Comparison of ENCODE assay signal across 1 cellular context in the genomic region with DNA sequence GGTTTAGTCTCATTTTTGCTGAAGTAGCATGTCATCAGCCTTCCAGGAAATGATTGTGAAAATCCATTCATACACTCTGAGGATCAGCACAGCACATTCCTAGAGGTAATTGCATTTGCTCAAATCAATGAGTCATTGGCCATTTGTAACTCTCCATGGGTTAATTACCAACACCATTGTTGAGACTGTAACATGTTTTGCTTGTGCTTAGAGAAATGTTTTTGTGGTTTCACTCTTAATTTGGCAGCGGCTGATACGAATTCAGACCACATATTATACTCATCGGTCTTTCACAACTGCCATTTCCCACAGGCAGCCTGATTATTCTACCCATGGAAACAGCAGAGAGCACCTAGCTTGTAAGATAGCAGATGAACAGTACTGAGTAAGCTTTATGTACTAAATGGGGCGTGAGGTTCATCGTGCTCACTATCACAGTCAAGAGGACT.
TF ChIP-seq lines count a peak whose summit lies in the region.

No MANE protein-coding gene starts in this region.

TF ChIP-seq in HEK293, 187 proteins besides CTCF, POLR2A, EP300 and RAD21 (continued from another document and continues in another):
- TF ChIP-seq, protein P1, sequence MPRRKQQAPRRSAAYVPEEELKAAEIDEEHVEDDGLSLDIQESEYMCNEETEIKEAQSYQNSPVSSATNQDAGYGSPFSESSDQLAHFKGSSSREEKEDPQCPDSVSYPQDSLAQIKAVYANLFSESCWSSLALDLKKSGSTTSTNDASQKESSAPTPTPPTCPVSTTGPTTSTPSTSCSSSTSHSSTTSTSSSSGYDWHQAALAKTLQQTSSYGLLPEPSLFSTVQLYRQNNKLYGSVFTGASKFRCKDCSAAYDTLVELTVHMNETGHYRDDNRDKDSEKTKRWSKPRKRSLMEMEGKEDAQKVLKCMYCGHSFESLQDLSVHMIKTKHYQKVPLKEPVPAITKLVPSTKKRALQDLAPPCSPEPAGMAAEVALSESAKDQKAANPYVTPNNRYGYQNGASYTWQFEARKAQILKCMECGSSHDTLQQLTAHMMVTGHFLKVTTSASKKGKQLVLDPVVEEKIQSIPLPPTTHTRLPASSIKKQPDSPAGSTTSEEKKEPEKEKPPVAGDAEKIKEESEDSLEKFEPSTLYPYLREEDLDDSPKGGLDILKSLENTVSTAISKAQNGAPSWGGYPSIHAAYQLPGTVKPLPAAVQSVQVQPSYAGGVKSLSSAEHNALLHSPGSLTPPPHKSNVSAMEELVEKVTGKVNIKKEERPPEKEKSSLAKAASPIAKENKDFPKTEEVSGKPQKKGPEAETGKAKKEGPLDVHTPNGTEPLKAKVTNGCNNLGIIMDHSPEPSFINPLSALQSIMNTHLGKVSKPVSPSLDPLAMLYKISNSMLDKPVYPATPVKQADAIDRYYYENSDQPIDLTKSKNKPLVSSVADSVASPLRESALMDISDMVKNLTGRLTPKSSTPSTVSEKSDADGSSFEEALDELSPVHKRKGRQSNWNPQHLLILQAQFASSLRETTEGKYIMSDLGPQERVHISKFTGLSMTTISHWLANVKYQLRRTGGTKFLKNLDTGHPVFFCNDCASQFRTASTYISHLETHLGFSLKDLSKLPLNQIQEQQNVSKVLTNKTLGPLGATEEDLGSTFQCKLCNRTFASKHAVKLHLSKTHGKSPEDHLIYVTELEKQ (tag by site-specific recombination; IDR thresholded peaks at IDR 0.05; ENCODE audit: borderline replicate concordance): peak; percentile 94; the same call in 1 of the 2 replicates
- TF ChIP-seq ZNF843 (tag by site-specific recombination; IDR thresholded peaks at IDR 0.05) (peak; percentile 41; the same call in 1 of the 2 replicates), ZNF76 (tag by site-specific recombination; IDR thresholded peaks at IDR 0.05; ENCODE audit: borderline replicate concordance, low read depth) (peak; percentile 57; the same call in 1 of the 2 replicates), YY1 (tag by site-specific recombination; IDR thresholded peaks at IDR 0.05) (peak; percentile 44; the same call in 1 of the 2 replicates), ZEB2 (tag by site-specific recombination; IDR thresholded peaks at IDR 0.05) (peak; percentile 85), SP7 (tag by site-specific recombination; IDR thresholded peaks at IDR 0.05) (peak; percentile 97), SCRT2 (tag by site-specific recombination; IDR thresholded peaks at IDR 0.05) (peak; percentile 44), ZNF416 (tag by site-specific recombination; IDR thresholded peaks at IDR 0.05) (no peak), ZBTB17 (tag by site-specific recombination; IDR thresholded peaks at IDR 0.05) (peak; percentile 90), ZNF610 (tag by site-specific recombination; IDR thresholded peaks at IDR 0.05; ENCODE audit: borderline replicate concordance) (peak; percentile 36; the same call in 1 of the 2 replicates), ZNF394 (tag by site-specific recombination; IDR thresholded peaks at IDR 0.05; ENCODE audit: borderline replicate concordance) (peak; percentile 83), ZNF624 (tag by site-specific recombination; IDR thresholded peaks at IDR 0.05) (no peak), ZBTB1 (tag by site-specific recombination; IDR thresholded peaks at IDR 0.05) (0 out of 2 replicates have a peak, but pooled peaks have one; percentile 54), ZFP69B (tag by site-specific recombination; IDR thresholded peaks at IDR 0.05) (peak; percentile 81), ZNF24 (tag by site-specific recombination; IDR thresholded peaks at IDR 0.05) (peak; percentile 96), SP2 (tag by site-specific recombination; IDR thresholded peaks at IDR 0.05) (peak; percentile 21; the same call in 1 of the 2 replicates), ZNF549 (tag by site-specific recombination; IDR thresholded peaks at IDR 0.05) (no peak), ZNF629 (tag by site-specific recombination; IDR thresholded peaks at IDR 0.05) (peak; percentile 95), GLIS2 (tag by site-specific recombination; IDR thresholded peaks at IDR 0.05) (no peak), ZNF335 (tag by site-specific recombination; conservative IDR thresholded peaks at IDR 0.05) (peak; percentile 42), ZNF366 (tag by site-specific recombination; conservative IDR thresholded peaks at IDR 0.05) (peak; percentile 74; the same call in 1 of the 2 replicates), ZNF660 (tag by site-specific recombination; IDR thresholded peaks at IDR 0.05) (peak; percentile 89), KLF10 (tag by site-specific recombination; IDR thresholded peaks at IDR 0.05) (peak; percentile 59), ZNF221 (tag by site-specific recombination; IDR thresholded peaks at IDR 0.05; ENCODE audit: borderline replicate concordance) (no peak), ZNF426 (tag by site-specific recombination; IDR thresholded peaks at IDR 0.05) (no peak), MYNN (tag by site-specific recombination; IDR thresholded peaks at IDR 0.05; ENCODE audit: borderline replicate concordance) (peak; percentile 83), ZNF558 (tag by site-specific recombination; IDR thresholded peaks at IDR 0.05) (peak; percentile 68; the same call in 1 of the 2 replicates), HOXD13 (CRISPR knock-in tag; IDR thresholded peaks at IDR 0.05; ENCODE audit: borderline replicate concordance) (no peak), TRIM28 (IDR thresholded peaks at IDR 0.05; ENCODE audit: borderline replicate concordance, low read length) (peak; percentile 46; the same call in 1 of the 2 replicates)
- TF ChIP-seq, protein P2, sequence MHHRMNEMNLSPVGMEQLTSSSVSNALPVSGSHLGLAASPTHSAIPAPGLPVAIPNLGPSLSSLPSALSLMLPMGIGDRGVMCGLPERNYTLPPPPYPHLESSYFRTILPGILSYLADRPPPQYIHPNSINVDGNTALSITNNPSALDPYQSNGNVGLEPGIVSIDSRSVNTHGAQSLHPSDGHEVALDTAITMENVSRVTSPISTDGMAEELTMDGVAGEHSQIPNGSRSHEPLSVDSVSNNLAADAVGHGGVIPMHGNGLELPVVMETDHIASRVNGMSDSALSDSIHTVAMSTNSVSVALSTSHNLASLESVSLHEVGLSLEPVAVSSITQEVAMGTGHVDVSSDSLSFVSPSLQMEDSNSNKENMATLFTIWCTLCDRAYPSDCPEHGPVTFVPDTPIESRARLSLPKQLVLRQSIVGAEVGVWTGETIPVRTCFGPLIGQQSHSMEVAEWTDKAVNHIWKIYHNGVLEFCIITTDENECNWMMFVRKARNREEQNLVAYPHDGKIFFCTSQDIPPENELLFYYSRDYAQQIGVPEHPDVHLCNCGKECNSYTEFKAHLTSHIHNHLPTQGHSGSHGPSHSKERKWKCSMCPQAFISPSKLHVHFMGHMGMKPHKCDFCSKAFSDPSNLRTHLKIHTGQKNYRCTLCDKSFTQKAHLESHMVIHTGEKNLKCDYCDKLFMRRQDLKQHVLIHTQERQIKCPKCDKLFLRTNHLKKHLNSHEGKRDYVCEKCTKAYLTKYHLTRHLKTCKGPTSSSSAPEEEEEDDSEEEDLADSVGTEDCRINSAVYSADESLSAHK (tag by site-specific recombination; IDR thresholded peaks at IDR 0.05): 0 out of 2 replicates have a peak, but pooled peaks have one; percentile 29
- TF ChIP-seq, protein P3, sequence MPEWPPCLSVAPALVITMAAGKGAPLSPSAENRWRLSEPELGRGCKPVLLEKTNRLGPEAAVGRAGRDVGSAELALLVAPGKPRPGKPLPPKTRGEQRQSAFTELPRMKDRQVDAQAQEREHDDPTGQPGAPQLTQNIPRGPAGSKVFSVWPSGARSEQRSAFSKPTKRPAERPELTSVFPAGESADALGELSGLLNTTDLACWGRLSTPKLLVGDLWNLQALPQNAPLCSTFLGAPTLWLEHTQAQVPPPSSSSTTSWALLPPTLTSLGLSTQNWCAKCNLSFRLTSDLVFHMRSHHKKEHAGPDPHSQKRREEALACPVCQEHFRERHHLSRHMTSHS (tag by site-specific recombination; IDR thresholded peaks at IDR 0.05): peak; percentile 73; the same call in 1 of the 2 replicates
- TF ChIP-seq, protein P4, sequence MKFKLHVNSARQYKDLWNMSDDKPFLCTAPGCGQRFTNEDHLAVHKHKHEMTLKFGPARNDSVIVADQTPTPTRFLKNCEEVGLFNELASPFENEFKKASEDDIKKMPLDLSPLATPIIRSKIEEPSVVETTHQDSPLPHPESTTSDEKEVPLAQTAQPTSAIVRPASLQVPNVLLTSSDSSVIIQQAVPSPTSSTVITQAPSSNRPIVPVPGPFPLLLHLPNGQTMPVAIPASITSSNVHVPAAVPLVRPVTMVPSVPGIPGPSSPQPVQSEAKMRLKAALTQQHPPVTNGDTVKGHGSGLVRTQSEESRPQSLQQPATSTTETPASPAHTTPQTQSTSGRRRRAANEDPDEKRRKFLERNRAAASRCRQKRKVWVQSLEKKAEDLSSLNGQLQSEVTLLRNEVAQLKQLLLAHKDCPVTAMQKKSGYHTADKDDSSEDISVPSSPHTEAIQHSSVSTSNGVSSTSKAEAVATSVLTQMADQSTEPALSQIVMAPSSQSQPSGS (tag by site-specific recombination; IDR thresholded peaks at IDR 0.05; ENCODE audit: low read depth): peak; percentile 31; the same call in 1 of the 2 replicates
- TF ChIP-seq, protein P5, sequence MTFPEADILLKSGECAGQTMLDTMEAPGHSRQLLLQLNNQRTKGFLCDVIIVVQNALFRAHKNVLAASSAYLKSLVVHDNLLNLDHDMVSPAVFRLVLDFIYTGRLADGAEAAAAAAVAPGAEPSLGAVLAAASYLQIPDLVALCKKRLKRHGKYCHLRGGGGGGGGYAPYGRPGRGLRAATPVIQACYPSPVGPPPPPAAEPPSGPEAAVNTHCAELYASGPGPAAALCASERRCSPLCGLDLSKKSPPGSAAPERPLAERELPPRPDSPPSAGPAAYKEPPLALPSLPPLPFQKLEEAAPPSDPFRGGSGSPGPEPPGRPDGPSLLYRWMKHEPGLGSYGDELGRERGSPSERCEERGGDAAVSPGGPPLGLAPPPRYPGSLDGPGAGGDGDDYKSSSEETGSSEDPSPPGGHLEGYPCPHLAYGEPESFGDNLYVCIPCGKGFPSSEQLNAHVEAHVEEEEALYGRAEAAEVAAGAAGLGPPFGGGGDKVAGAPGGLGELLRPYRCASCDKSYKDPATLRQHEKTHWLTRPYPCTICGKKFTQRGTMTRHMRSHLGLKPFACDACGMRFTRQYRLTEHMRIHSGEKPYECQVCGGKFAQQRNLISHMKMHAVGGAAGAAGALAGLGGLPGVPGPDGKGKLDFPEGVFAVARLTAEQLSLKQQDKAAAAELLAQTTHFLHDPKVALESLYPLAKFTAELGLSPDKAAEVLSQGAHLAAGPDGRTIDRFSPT (tag by site-specific recombination; IDR thresholded peaks at IDR 0.05): peak; percentile 74; the same call in 1 of the 2 replicates
- TF ChIP-seq, protein P6, sequence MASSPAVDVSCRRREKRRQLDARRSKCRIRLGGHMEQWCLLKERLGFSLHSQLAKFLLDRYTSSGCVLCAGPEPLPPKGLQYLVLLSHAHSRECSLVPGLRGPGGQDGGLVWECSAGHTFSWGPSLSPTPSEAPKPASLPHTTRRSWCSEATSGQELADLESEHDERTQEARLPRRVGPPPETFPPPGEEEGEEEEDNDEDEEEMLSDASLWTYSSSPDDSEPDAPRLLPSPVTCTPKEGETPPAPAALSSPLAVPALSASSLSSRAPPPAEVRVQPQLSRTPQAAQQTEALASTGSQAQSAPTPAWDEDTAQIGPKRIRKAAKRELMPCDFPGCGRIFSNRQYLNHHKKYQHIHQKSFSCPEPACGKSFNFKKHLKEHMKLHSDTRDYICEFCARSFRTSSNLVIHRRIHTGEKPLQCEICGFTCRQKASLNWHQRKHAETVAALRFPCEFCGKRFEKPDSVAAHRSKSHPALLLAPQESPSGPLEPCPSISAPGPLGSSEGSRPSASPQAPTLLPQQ (tag by site-specific recombination; IDR thresholded peaks at IDR 0.05): no peak
- TF ChIP-seq, protein P7, sequence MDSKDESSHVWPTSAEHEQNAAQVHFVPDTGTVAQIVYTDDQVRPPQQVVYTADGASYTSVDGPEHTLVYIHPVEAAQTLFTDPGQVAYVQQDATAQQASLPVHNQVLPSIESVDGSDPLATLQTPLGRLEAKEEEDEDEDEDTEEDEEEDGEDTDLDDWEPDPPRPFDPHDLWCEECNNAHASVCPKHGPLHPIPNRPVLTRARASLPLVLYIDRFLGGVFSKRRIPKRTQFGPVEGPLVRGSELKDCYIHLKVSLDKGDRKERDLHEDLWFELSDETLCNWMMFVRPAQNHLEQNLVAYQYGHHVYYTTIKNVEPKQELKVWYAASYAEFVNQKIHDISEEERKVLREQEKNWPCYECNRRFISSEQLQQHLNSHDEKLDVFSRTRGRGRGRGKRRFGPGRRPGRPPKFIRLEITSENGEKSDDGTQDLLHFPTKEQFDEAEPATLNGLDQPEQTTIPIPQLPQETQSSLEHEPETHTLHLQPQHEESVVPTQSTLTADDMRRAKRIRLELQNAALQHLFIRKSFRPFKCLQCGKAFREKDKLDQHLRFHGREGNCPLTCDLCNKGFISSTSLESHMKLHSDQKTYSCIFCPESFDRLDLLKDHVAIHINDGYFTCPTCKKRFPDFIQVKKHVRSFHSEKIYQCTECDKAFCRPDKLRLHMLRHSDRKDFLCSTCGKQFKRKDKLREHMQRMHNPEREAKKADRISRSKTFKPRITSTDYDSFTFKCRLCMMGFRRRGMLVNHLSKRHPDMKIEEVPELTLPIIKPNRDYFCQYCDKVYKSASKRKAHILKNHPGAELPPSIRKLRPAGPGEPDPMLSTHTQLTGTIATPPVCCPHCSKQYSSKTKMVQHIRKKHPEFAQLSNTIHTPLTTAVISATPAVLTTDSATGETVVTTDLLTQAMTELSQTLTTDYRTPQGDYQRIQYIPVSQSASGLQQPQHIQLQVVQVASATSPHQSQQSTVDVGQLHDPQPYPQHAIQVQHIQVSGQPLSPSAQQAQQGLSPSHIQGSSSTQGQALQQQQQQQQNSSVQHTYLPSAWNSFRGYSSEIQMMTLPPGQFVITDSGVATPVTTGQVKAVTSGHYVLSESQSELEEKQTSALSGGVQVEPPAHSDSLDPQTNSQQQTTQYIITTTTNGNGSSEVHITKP (tag by site-specific recombination; IDR thresholded peaks at IDR 0.05): 0 out of 2 replicates have a peak, but pooled peaks have one; percentile 34
- TF ChIP-seq, protein P8, sequence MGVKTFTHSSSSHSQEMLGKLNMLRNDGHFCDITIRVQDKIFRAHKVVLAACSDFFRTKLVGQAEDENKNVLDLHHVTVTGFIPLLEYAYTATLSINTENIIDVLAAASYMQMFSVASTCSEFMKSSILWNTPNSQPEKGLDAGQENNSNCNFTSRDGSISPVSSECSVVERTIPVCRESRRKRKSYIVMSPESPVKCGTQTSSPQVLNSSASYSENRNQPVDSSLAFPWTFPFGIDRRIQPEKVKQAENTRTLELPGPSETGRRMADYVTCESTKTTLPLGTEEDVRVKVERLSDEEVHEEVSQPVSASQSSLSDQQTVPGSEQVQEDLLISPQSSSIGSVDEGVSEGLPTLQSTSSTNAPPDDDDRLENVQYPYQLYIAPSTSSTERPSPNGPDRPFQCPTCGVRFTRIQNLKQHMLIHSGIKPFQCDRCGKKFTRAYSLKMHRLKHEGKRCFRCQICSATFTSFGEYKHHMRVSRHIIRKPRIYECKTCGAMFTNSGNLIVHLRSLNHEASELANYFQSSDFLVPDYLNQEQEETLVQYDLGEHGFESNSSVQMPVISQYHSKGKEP (tag by site-specific recombination; IDR thresholded peaks at IDR 0.05): 0 out of 2 replicates have a peak, but pooled peaks have one; percentile 28
- TF ChIP-seq, protein P9, sequence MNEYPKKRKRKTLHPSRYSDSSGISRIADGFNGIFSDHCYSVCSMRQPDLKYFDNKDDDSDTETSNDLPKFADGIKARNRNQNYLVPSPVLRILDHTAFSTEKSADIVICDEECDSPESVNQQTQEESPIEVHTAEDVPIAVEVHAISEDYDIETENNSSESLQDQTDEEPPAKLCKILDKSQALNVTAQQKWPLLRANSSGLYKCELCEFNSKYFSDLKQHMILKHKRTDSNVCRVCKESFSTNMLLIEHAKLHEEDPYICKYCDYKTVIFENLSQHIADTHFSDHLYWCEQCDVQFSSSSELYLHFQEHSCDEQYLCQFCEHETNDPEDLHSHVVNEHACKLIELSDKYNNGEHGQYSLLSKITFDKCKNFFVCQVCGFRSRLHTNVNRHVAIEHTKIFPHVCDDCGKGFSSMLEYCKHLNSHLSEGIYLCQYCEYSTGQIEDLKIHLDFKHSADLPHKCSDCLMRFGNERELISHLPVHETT (tag by site-specific recombination; IDR thresholded peaks at IDR 0.05): peak; percentile 95
